ENCODE assay signal across 8 cellular contexts in genomic region chr4:109434007-109434792, GRCh38. TPM values are rescaled to one million over a fixed set of nuclear protein-coding genes. Genes with fewer than 3 reads are reported as not detected.
DNase-seq lines count a peak whose midpoint lies in the region; ATAC-seq lines count a peak whose summit lies in the region.

No MANE protein-coding gene starts in this region.

- ATAC-seq in GM19328 (IDR thresholded peaks at IDR 0.05; ENCODE audit: unreplicated experiment): peak; percentile 40
- ATAC-seq in HG03354 (IDR thresholded peaks at IDR 0.05; ENCODE audit: poor library complexity, severe bottlenecking, unreplicated experiment): peak; percentile 52

- DNase-seq in CD1c-positive myeloid dendritic cell (ENCODE audit: extremely low spot score) (peak; percentile 31), T-helper 22 cell (ENCODE audit: low read depth) (peak; percentile 7), cerebellum (ENCODE audit: low spot score) (peak; percentile 26), left kidney (ENCODE audit: low read depth, low spot score) (peak; percentile 70), NCI-H2196 treated with DMSO at 0.1 percent for 48 hours (lab: John Stamatoyannopoulos, UW; ENCODE audit: unreplicated experiment) (no peak)
- peak; percentile 12 for DNase-seq in stimulated activated CD8-positive, alpha-beta memory T cell treated with anti-CD3 and anti-CD28 coated beads, Interleukin-15, amount 100 ng/mL, for 24 hours (ENCODE audit: low read depth)

RNA-seq across cellular contexts. Expression of gene SEC24B, which starts 0.6 kb away (rescaled TPM):
- total RNA-seq in cerebellum: 32.9 TPM
